In genomic region chr16:23131841-23132576, GRCh38 we compare ENCODE assay signal across 11 cellular contexts. TPM values are rescaled to one million over a fixed set of nuclear protein-coding genes. Genes with fewer than 3 reads are reported as not detected.
A peak's percentile ranks its signal among the peaks of the same experiment; 100 is the strongest.
DNase-seq lines count a peak whose midpoint lies in the region; ATAC-seq and TF ChIP-seq lines count a peak whose summit lies in the region.
"Had no signal": no experiment of that assay in that cellular context is flagged by ENCODE, and none has a peak within 500 bp of the region (broad histone marks: within the 10 kb centered on the region; RNA-seq: fewer than 3 reads in every experiment).

No MANE protein-coding gene starts in this region.

- H3K9me3 ChIP-seq in SJCRH30 (replicated peaks) = no peaks in the 10 kb centered on the region
- H3K9me3 ChIP-seq in testis = no peaks in the 10 kb centered on the region

- H3K36me3 ChIP-seq in SJCRH30 = no peaks in the 10 kb centered on the region
- no peaks in the 10 kb centered on the region for H3K36me3 ChIP-seq in testis (ENCODE audit: low read depth, missing control alignments)

- no peak for TF ChIP-seq POLR2A in testis (IDR thresholded peaks at IDR 0.05)

- TF ChIP-seq CTCF in mesothelial cell of epicardium (IDR thresholded peaks at IDR 0.05; ENCODE audit: unreplicated experiment) (no peak), testis (IDR thresholded peaks at IDR 0.05) (no peak)

- peak; percentile 28 for ATAC-seq in esophagus mucosa
- ATAC-seq: stimulated activated naive B cell treated with anti-CD40 and anti-IgM and Interleukin-4, amounts not matched to agents 10 μg/mL and 1 μg/mL and 100 μg/mL, for 72 hours had no signal

- H3K36me3 Mint-ChIP-seq in mesothelial cell of epicardium = no peaks in the 10 kb centered on the region

- H3K27me3 ChIP-seq in SJCRH30 (no peaks in the 10 kb centered on the region), testis (no peaks in the 10 kb centered on the region)

- 37 to 38% methylated on average over 7 of the region's 7 CpGs for WGBS in testis, 2 donors

- H3K4me3 ChIP-seq in SJCRH30 (peak overlapping the region; percentile 35), testis (no peak overlapping the region)

- H3K27me3 Mint-ChIP-seq in mesothelial cell of epicardium (ENCODE audit: low read depth) = no peaks in the 10 kb centered on the region
- H3K27me3 Mint-ChIP-seq: stimulated activated naive B cell treated with anti-CD40 and anti-IgM and Interleukin-4, amounts not matched to agents 10 μg/mL and 1 μg/mL and 100 μg/mL, for 72 hours had no signal

- peak overlapping the region; percentile 85 for H3K27ac ChIP-seq in SJCRH30
- H3K27ac ChIP-seq in testis = peak overlapping the region; percentile 50 to 59

- H3K27ac Mint-ChIP-seq in mesothelial cell of epicardium = peak overlapping the region; percentile 76
- H3K27ac Mint-ChIP-seq: stimulated activated naive B cell treated with anti-CD40 and anti-IgM and Interleukin-4, amounts not matched to agents 10 μg/mL and 1 μg/mL and 100 μg/mL, for 72 hours had no signal

- DNase-seq in SJCRH30 = peak; percentile 43 to 78
- no peak for DNase-seq in mesothelial cell of epicardium (ENCODE audit: low spot score in 2 of 2, unreplicated experiment in 2 of 2)
- DNase-seq in testis = no peak
- DNase-seq in activated naive CD4-positive, alpha-beta T cell treated with Interleukin-2 at 50 U/mL for 16 hours = no peak
- no peak for DNase-seq in NCI-H2107 treated with DMSO at 0.1 percent for 48 hours (lab: John Stamatoyannopoulos, UW; ENCODE audit: unreplicated experiment)
- no peak for DNase-seq in stimulated activated CD4-positive, alpha-beta T cell treated with anti-CD3 and anti-CD28 coated beads, Interleukin-1b, Interleukin-23, amount 100 ng/mL, for 48 hours
- DNase-seq: activated CD4-positive, alpha-beta T cell treated with anti-CD3 and anti-CD28 coated beads for 48 hours; KBM-7; retina; stimulated activated naive B cell treated with anti-CD40 and anti-IgM and Interleukin-4, amounts not matched to agents 10 μg/mL and 1 μg/mL and 100 μg/mL, for 72 hours had no signal

- peaks cover 8% of the 10 kb centered on the region for H3K4me1 ChIP-seq in SJCRH30
- H3K4me1 ChIP-seq in testis = peaks cover 4% of the 10 kb centered on the region

- H3K9me3 Mint-ChIP-seq in mesothelial cell of epicardium = peaks cover 6% of the 10 kb centered on the region

- intact Hi-C loops in testis (cut with DNase I; ENCODE audit: low total_unique reads) = no loop called here

- H3K4me1 Mint-ChIP-seq in mesothelial cell of epicardium = peaks cover 22% of the 10 kb centered on the region

- H3K4me3 Mint-ChIP-seq in mesothelial cell of epicardium = no peak overlapping the region
- H3K4me3 Mint-ChIP-seq: stimulated activated naive B cell treated with anti-CD40 and anti-IgM and Interleukin-4, amounts not matched to agents 10 μg/mL and 1 μg/mL and 100 μg/mL, for 72 hours had no signal

RNA-seq across cellular contexts. Expression of gene USP31, which starts 17.2 kb away (rescaled TPM):
- 10.6 and 11.5 TPM in 2 replicates for total RNA-seq in SJCRH30 (2014; rRNA removed; shearing (Covaris generic))
- total RNA-seq in esophagus mucosa (8.7 TPM), mesothelial cell of epicardium (12.3 to 13.7 TPM (median 13.0 TPM) in 3 replicates), testis (10 to 100 TPM; 73.1 to 73.6 TPM)
- 23.3 TPM for polyA plus RNA-seq in testis (ENCODE audit: insufficient read depth, low read depth, low replicate concordance)

RNA-seq across cellular contexts. Expression of gene SCNN1G, which starts 50.5 kb away (rescaled TPM):
- not detected in 2 replicates for total RNA-seq in SJCRH30 (2014; rRNA removed; shearing (Covaris generic))
- total RNA-seq in esophagus mucosa = 10.1 TPM
- total RNA-seq in mesothelial cell of epicardium = 0.09 TPM in 1 of 3 replicates, not detected in the others
- under 1 TPM; 0.16 to 0.19 TPM for total RNA-seq in testis
- not detected for polyA plus RNA-seq in testis (ENCODE audit: insufficient read depth, low read depth, low replicate concordance)

Comparison
In these comparisons a context has a peak if more than half of its experiments do, and no peak if none do; other contexts are left out.
1. DNase-seq: peak in SJCRH30 (2 of 2); none in mesothelial cell of epicardium (0 of 2), testis (single experiment), activated naive CD4-positive, alpha-beta T cell treated with Interleukin-2 at 50 U/mL for 16 hours (single experiment), NCI-H2107 treated with DMSO at 0.1 percent for 48 hours (single experiment) and stimulated activated CD4-positive, alpha-beta T cell treated with anti-CD3 and anti-CD28 coated beads, Interleukin-1b, Interleukin-23, amount 100 ng/mL, for 48 hours (single experiment).